ENCODE assay signal across 23 cellular contexts in the genomic region with DNA sequence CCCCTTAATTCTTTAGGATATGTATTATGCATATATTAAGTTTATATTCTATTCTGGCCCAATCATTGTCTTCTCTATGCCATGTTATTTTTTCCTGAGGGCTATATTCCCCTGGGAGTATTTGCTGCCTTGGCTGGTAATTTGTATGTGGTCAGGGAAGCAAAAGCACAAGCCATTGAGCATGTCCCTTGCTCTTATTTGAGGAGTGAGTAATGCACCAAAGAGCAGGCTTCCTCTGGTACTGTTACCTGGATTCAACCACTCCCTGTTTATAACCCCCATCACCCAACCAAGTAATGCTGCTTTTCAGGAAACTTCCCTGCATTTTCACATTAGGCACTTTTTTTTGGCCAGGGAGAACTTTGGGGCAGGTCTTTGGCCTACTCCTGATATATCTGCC. TPM values are rescaled to one million over a fixed set of nuclear protein-coding genes. Genes with fewer than 3 reads are reported as not detected.
DNase-seq lines count a peak whose midpoint lies in the region; ATAC-seq and TF ChIP-seq lines count a peak whose summit lies in the region.
"Had no signal": no experiment of that assay in that cellular context is flagged by ENCODE, and none has a peak within 500 bp of the region (broad histone marks: within the 10 kb centered on the region; RNA-seq: fewer than 3 reads in every experiment).

No MANE protein-coding gene starts in this region.

- H3K27ac ChIP-seq in RWPE2 (ENCODE audit: poor library complexity, severe bottlenecking) = no peak overlapping the region
- H3K27ac ChIP-seq: 22Rv1 had no signal

- no peaks in the 10 kb centered on the region for H3K9me3 ChIP-seq in RWPE2 (ENCODE audit: severe bottlenecking)
- H3K9me3 ChIP-seq: MG63 had no signal

- no peaks in the 10 kb centered on the region for H3K27me3 ChIP-seq in RWPE2 (ENCODE audit: insufficient read depth, poor library complexity, severe bottlenecking)
- H3K27me3 ChIP-seq: MG63 had no signal

- H3K4me1 ChIP-seq in RWPE2 (ENCODE audit: insufficient read depth, poor library complexity, severe bottlenecking) = no peaks in the 10 kb centered on the region

- ATAC-seq in RWPE2 (ENCODE audit: low read depth) (0 out of 3 replicates have a peak, but pooled peaks have one; percentile 31), HG02884 (IDR thresholded peaks at IDR 0.05; ENCODE audit: unreplicated experiment) (no peak)

- H3K4me3 ChIP-seq in RWPE2 (ENCODE audit: severe bottlenecking) = no peak overlapping the region
- H3K4me3 ChIP-seq: MG63 had no signal

- H3K36me3 ChIP-seq in RWPE2 (ENCODE audit: low read depth) = no peaks in the 10 kb centered on the region
- H3K36me3 ChIP-seq: MG63 had no signal

- DNase-seq in DMS153 (lab: John Stamatoyannopoulos, UW) (peak; percentile 6), DMS153 treated with DMSO at 0.1 percent for 48 hours (lab: John Stamatoyannopoulos, UW; ENCODE audit: unreplicated experiment) (no peak), RWPE2 (ENCODE audit: low spot score) (no peak), glomerular visceral epithelial cell (ENCODE audit: extremely low spot score) (peak; percentile 15), renal cortical epithelial cell (ENCODE audit: low read depth) (peak; percentile 90), NCI-H345 treated with DMSO at 0.1 percent for 48 hours (lab: John Stamatoyannopoulos, UW; ENCODE audit: unreplicated experiment) (no peak), NOMO-1 (lab: John Stamatoyannopoulos, UW; ENCODE audit: unreplicated experiment in 2 of 2) (no peak)
- DNase-seq: AML-193; C1 segment of cervical spinal cord; CD8-positive, alpha-beta memory T cell; DMS79 treated with DMSO at 0.1 percent for 48 hours; H7; MG63; NCI-H1417; NCI-H187; NCI-H226; NCI-H524; NCI-H774; SHP77; SW 1271 had no signal

- no peak for TF ChIP-seq CTCF in RWPE2 (IDR thresholded peaks at IDR 0.05; ENCODE audit: poor library complexity, severe bottlenecking)

RNA-seq across cellular contexts. Expression of gene STAC, which starts 36.4 kb away (rescaled TPM):
- 22.1 and 22.4 TPM in 2 replicates for total RNA-seq in renal cortical epithelial cell
- total RNA-seq: CD8-positive, alpha-beta memory T cell; OCI-LY7 had no signal

Comparison
In these comparisons a context has a peak if more than half of its experiments do, and no peak if none do; other contexts are left out.
1. DNase-seq: peak in DMS153 (single experiment), glomerular visceral epithelial cell (single experiment) and renal cortical epithelial cell (single experiment); none in DMS153 treated with DMSO at 0.1 percent for 48 hours (single experiment), RWPE2 (single experiment), NCI-H345 treated with DMSO at 0.1 percent for 48 hours (single experiment) and NOMO-1 (0 of 2).